1 cellular context compared by ENCODE assay signal in the genomic region with DNA sequence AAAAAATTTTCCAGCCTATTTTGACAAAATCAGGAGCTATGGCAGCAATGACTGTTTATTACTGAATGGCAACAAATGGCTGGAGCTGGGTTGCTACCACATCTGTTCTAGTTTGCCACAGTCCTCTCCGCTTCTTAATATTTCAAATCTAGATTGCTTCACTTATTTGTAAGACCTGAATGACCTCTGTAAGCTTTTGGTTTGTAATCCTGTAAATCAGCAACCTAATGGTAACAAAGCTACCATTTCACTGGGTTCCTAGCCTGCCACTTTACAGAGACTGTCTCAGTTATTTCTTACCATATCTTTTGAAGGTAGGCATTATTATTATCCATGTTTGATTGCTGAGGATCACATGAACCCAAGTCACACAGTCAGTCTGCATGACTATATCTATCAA.
A peak's percentile ranks its signal among the peaks of the same experiment; 100 is the strongest.
TF ChIP-seq lines count a peak whose summit lies in the region.

No MANE protein-coding gene starts in this region.

TF ChIP-seq in HepG2, 621 proteins besides CTCF, POLR2A, EP300 and RAD21:
- TF ChIP-seq NR2F6 (IDR thresholded peaks at IDR 0.05) = peak; percentile 33
- TF ChIP-seq NR2F6 (CRISPR knock-in tag; IDR thresholded peaks at IDR 0.05) = no peak
- TF ChIP-seq CEBPB (IDR thresholded peaks at IDR 0.05; ENCODE audit: borderline replicate concordance, low read depth, low read length) = peak; percentile 60; the same call in 1 of the 2 replicates
- peak; percentile 27; the same call in 1 of the 2 replicates for TF ChIP-seq CEBPG (CRISPR knock-in tag; IDR thresholded peaks at IDR 0.05)
- no peak for TF ChIP-seq AGO1 (IDR thresholded peaks at IDR 0.05; ENCODE audit: low read depth, low read length, poor library complexity, severe bottlenecking)
